ENCODE assay signal across 1 cellular context in the genomic region with DNA sequence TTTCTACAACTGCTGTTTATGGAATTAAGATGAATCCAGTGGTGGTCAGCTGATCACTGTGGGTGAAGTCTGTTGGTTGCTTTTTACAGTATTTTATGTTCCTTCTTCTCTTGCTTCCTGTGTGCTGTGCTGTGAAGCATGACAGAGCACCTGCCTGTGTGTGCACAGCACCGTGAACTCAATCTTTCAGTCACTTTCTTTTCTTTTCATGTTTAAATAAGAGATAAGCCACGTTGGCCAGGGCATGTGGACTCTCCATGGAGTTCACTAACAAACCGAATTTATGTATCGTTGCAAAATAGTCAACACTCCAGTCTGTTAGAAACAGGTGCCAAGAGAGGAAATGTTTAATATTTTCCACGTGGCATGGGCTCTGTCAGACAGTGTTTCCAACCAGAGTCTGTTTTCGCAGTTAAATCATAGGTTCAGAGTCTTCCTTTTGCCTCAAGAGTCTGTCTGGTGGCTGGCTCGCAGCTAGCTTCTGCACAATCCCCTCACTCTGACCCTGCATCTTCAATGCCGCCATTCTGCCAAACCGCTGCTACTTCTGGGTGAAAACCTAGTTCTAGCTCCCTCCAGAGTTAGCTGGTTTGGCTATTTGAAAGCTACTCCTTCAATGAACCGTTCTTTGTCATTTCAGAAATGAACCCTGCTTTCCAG.
TF ChIP-seq lines count a peak whose summit lies in the region.

No MANE protein-coding gene starts in this region.

TF ChIP-seq in HepG2, 621 proteins besides CTCF, POLR2A, EP300 and RAD21 (continued from another document and continues in another):
- TF ChIP-seq, protein P1, sequence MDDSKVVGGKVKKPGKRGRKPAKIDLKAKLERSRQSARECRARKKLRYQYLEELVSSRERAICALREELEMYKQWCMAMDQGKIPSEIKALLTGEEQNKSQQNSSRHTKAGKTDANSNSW (CRISPR knock-in tag; IDR thresholded peaks at IDR 0.05; ENCODE audit: borderline replicate concordance) = no peak
- TF ChIP-seq ZBTB20 (CRISPR knock-in tag; IDR thresholded peaks at IDR 0.05; ENCODE audit: borderline replicate concordance, low read depth) (no peak), ZZZ3 (CRISPR knock-in tag; IDR thresholded peaks at IDR 0.05; ENCODE audit: borderline replicate concordance) (no peak), NRL (CRISPR knock-in tag; IDR thresholded peaks at IDR 0.05; ENCODE audit: borderline replicate concordance) (no peak), KMT2A (CRISPR knock-in tag; IDR thresholded peaks at IDR 0.05) (peak; percentile 21; the same call in 1 of the 2 replicates), RAD51 (IDR thresholded peaks at IDR 0.05; ENCODE audit: borderline replicate concordance) (no peak), ZNF598 (CRISPR knock-in tag; IDR thresholded peaks at IDR 0.05; ENCODE audit: borderline replicate concordance) (no peak), KAT2B (IDR thresholded peaks at IDR 0.05; ENCODE audit: borderline replicate concordance, low read depth, low read length) (no peak), SIX1 (CRISPR knock-in tag; IDR thresholded peaks at IDR 0.05; ENCODE audit: borderline replicate concordance) (no peak), MXD4 (CRISPR knock-in tag; IDR thresholded peaks at IDR 0.05) (0 out of 2 replicates have a peak, but pooled peaks have one; percentile 22), CBFB (CRISPR knock-in tag; IDR thresholded peaks at IDR 0.05) (no peak), PITX1 (CRISPR knock-in tag; IDR thresholded peaks at IDR 0.05) (peak; percentile 65; the same call in 1 of the 2 replicates), NONO (IDR thresholded peaks at IDR 0.05) (no peak), NONO (CRISPR knock-in tag; conservative IDR thresholded peaks at IDR 0.05) (0 out of 2 replicates have a peak, but pooled peaks have one; percentile 38), ZMYM4 (CRISPR knock-in tag; IDR thresholded peaks at IDR 0.05) (peak; percentile 60; the same call in 1 of the 2 replicates), JUN (CRISPR knock-in tag; IDR thresholded peaks at IDR 0.05) (0 out of 2 replicates have a peak, but pooled peaks have one; percentile 28), ZFP36 (IDR thresholded peaks at IDR 0.05; ENCODE audit: borderline replicate concordance, low read depth, low read length, partially characterized antibody) (no peak), EEA1 (CRISPR knock-in tag; IDR thresholded peaks at IDR 0.05; ENCODE audit: borderline replicate concordance) (no peak), TSC22D2 (CRISPR knock-in tag; IDR thresholded peaks at IDR 0.05; ENCODE audit: borderline replicate concordance) (no peak), SMARCE1 (IDR thresholded peaks at IDR 0.05; ENCODE audit: borderline replicate concordance) (no peak), RARG (CRISPR knock-in tag; IDR thresholded peaks at IDR 0.05; ENCODE audit: low read depth) (no peak), ZNF678 (CRISPR knock-in tag; IDR thresholded peaks at IDR 0.05) (no peak), SIN3B (IDR thresholded peaks at IDR 0.05; ENCODE audit: low read length) (no peak), MED13 (CRISPR knock-in tag; IDR thresholded peaks at IDR 0.05) (no peak), KMT2B (CRISPR knock-in tag; IDR thresholded peaks at IDR 0.05) (peak; percentile 44; the same call in 1 of the 2 replicates), PAF1 (CRISPR knock-in tag; IDR thresholded peaks at IDR 0.05) (no peak), ZNF569 (CRISPR knock-in tag; IDR thresholded peaks at IDR 0.05; ENCODE audit: borderline replicate concordance) (no peak), RELA (CRISPR knock-in tag; IDR thresholded peaks at IDR 0.05) (no peak), SALL2 (CRISPR knock-in tag; IDR thresholded peaks at IDR 0.05) (0 out of 2 replicates have a peak, but pooled peaks have one; percentile 52), ZNF329 (CRISPR knock-in tag; IDR thresholded peaks at IDR 0.05; ENCODE audit: low read depth) (no peak), ARHGAP35 (CRISPR knock-in tag; IDR thresholded peaks at IDR 0.05; ENCODE audit: borderline replicate concordance) (no peak), NFYB (CRISPR knock-in tag; IDR thresholded peaks at IDR 0.05) (no peak; the same call in 1 of the 2 replicates), MAFK (conservative IDR thresholded peaks at IDR 0.05 in 1 of 2, IDR thresholded peaks at IDR 0.05 in 1 of 2; ENCODE audit: low read length in 2 of 2) (no peak), KLF12 (CRISPR knock-in tag; IDR thresholded peaks at IDR 0.05; ENCODE audit: borderline replicate concordance) (no peak)
- TF ChIP-seq, protein P2, sequence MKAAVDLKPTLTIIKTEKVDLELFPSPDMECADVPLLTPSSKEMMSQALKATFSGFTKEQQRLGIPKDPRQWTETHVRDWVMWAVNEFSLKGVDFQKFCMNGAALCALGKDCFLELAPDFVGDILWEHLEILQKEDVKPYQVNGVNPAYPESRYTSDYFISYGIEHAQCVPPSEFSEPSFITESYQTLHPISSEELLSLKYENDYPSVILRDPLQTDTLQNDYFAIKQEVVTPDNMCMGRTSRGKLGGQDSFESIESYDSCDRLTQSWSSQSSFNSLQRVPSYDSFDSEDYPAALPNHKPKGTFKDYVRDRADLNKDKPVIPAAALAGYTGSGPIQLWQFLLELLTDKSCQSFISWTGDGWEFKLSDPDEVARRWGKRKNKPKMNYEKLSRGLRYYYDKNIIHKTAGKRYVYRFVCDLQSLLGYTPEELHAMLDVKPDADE (CRISPR knock-in tag; IDR thresholded peaks at IDR 0.05) = no peak
- TF ChIP-seq, protein P3, sequence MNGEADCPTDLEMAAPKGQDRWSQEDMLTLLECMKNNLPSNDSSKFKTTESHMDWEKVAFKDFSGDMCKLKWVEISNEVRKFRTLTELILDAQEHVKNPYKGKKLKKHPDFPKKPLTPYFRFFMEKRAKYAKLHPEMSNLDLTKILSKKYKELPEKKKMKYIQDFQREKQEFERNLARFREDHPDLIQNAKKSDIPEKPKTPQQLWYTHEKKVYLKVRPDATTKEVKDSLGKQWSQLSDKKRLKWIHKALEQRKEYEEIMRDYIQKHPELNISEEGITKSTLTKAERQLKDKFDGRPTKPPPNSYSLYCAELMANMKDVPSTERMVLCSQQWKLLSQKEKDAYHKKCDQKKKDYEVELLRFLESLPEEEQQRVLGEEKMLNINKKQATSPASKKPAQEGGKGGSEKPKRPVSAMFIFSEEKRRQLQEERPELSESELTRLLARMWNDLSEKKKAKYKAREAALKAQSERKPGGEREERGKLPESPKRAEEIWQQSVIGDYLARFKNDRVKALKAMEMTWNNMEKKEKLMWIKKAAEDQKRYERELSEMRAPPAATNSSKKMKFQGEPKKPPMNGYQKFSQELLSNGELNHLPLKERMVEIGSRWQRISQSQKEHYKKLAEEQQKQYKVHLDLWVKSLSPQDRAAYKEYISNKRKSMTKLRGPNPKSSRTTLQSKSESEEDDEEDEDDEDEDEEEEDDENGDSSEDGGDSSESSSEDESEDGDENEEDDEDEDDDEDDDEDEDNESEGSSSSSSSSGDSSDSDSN (CRISPR knock-in tag; IDR thresholded peaks at IDR 0.05) = no peak
- TF ChIP-seq, protein P4, sequence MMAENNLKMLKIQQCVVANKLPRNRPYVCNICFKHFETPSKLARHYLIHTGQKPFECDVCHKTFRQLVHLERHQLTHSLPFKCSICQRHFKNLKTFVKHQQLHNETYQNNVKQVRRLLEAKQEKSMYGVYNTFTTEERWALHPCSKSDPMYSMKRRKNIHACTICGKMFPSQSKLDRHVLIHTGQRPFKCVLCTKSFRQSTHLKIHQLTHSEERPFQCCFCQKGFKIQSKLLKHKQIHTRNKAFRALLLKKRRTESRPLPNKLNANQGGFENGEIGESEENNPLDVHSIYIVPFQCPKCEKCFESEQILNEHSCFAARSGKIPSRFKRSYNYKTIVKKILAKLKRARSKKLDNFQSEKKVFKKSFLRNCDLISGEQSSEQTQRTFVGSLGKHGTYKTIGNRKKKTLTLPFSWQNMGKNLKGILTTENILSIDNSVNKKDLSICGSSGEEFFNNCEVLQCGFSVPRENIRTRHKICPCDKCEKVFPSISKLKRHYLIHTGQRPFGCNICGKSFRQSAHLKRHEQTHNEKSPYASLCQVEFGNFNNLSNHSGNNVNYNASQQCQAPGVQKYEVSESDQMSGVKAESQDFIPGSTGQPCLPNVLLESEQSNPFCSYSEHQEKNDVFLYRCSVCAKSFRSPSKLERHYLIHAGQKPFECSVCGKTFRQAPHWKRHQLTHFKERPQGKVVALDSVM (CRISPR knock-in tag; IDR thresholded peaks at IDR 0.05) = no peak
- TF ChIP-seq, protein P5, sequence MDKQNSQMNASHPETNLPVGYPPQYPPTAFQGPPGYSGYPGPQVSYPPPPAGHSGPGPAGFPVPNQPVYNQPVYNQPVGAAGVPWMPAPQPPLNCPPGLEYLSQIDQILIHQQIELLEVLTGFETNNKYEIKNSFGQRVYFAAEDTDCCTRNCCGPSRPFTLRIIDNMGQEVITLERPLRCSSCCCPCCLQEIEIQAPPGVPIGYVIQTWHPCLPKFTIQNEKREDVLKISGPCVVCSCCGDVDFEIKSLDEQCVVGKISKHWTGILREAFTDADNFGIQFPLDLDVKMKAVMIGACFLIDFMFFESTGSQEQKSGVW (CRISPR knock-in tag; IDR thresholded peaks at IDR 0.05; ENCODE audit: borderline replicate concordance) = no peak
- TF ChIP-seq, protein P6, sequence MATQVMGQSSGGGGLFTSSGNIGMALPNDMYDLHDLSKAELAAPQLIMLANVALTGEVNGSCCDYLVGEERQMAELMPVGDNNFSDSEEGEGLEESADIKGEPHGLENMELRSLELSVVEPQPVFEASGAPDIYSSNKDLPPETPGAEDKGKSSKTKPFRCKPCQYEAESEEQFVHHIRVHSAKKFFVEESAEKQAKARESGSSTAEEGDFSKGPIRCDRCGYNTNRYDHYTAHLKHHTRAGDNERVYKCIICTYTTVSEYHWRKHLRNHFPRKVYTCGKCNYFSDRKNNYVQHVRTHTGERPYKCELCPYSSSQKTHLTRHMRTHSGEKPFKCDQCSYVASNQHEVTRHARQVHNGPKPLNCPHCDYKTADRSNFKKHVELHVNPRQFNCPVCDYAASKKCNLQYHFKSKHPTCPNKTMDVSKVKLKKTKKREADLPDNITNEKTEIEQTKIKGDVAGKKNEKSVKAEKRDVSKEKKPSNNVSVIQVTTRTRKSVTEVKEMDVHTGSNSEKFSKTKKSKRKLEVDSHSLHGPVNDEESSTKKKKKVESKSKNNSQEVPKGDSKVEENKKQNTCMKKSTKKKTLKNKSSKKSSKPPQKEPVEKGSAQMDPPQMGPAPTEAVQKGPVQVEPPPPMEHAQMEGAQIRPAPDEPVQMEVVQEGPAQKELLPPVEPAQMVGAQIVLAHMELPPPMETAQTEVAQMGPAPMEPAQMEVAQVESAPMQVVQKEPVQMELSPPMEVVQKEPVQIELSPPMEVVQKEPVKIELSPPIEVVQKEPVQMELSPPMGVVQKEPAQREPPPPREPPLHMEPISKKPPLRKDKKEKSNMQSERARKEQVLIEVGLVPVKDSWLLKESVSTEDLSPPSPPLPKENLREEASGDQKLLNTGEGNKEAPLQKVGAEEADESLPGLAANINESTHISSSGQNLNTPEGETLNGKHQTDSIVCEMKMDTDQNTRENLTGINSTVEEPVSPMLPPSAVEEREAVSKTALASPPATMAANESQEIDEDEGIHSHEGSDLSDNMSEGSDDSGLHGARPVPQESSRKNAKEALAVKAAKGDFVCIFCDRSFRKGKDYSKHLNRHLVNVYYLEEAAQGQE (IDR thresholded peaks at IDR 0.05; ENCODE audit: borderline replicate concordance in 1 of 2, low read depth in 1 of 2, low read length in 2 of 2) = no peak
- TF ChIP-seq, protein P7, sequence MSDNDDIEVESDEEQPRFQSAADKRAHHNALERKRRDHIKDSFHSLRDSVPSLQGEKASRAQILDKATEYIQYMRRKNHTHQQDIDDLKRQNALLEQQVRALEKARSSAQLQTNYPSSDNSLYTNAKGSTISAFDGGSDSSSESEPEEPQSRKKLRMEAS (IDR thresholded peaks at IDR 0.05) = peak; percentile 83
- TF ChIP-seq, protein P8, sequence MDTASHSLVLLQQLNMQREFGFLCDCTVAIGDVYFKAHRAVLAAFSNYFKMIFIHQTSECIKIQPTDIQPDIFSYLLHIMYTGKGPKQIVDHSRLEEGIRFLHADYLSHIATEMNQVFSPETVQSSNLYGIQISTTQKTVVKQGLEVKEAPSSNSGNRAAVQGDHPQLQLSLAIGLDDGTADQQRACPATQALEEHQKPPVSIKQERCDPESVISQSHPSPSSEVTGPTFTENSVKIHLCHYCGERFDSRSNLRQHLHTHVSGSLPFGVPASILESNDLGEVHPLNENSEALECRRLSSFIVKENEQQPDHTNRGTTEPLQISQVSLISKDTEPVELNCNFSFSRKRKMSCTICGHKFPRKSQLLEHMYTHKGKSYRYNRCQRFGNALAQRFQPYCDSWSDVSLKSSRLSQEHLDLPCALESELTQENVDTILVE (CRISPR knock-in tag; IDR thresholded peaks at IDR 0.05) = no peak
- TF ChIP-seq, protein P9, sequence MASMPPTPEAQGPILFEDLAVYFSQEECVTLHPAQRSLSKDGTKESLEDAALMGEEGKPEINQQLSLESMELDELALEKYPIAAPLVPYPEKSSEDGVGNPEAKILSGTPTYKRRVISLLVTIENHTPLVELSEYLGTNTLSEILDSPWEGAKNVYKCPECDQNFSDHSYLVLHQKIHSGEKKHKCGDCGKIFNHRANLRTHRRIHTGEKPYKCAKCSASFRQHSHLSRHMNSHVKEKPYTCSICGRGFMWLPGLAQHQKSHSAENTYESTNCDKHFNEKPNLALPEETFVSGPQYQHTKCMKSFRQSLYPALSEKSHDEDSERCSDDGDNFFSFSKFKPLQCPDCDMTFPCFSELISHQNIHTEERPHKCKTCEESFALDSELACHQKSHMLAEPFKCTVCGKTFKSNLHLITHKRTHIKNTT (CRISPR knock-in tag; IDR thresholded peaks at IDR 0.05) = no peak
- TF ChIP-seq, protein P10, sequence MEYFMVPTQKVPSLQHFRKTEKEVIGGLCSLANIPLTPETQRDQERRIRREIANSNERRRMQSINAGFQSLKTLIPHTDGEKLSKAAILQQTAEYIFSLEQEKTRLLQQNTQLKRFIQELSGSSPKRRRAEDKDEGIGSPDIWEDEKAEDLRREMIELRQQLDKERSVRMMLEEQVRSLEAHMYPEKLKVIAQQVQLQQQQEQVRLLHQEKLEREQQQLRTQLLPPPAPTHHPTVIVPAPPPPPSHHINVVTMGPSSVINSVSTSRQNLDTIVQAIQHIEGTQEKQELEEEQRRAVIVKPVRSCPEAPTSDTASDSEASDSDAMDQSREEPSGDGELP (IDR thresholded peaks at IDR 0.05; ENCODE audit: borderline replicate concordance, low read depth) = 0 out of 2 replicates have a peak, but pooled peaks have one; percentile 43
- TF ChIP-seq, protein P11, sequence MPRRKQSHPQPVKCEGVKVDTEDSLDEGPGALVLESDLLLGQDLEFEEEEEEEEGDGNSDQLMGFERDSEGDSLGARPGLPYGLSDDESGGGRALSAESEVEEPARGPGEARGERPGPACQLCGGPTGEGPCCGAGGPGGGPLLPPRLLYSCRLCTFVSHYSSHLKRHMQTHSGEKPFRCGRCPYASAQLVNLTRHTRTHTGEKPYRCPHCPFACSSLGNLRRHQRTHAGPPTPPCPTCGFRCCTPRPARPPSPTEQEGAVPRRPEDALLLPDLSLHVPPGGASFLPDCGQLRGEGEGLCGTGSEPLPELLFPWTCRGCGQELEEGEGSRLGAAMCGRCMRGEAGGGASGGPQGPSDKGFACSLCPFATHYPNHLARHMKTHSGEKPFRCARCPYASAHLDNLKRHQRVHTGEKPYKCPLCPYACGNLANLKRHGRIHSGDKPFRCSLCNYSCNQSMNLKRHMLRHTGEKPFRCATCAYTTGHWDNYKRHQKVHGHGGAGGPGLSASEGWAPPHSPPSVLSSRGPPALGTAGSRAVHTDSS (CRISPR knock-in tag; conservative IDR thresholded peaks at IDR 0.05) = no peak
- TF ChIP-seq, protein P12, sequence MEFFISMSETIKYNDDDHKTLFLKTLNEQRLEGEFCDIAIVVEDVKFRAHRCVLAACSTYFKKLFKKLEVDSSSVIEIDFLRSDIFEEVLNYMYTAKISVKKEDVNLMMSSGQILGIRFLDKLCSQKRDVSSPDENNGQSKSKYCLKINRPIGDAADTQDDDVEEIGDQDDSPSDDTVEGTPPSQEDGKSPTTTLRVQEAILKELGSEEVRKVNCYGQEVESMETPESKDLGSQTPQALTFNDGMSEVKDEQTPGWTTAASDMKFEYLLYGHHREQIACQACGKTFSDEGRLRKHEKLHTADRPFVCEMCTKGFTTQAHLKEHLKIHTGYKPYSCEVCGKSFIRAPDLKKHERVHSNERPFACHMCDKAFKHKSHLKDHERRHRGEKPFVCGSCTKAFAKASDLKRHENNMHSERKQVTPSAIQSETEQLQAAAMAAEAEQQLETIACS (CRISPR knock-in tag; IDR thresholded peaks at IDR 0.05) = no peak
